ENCODE assay signal across 1 cellular context in the genomic region with DNA sequence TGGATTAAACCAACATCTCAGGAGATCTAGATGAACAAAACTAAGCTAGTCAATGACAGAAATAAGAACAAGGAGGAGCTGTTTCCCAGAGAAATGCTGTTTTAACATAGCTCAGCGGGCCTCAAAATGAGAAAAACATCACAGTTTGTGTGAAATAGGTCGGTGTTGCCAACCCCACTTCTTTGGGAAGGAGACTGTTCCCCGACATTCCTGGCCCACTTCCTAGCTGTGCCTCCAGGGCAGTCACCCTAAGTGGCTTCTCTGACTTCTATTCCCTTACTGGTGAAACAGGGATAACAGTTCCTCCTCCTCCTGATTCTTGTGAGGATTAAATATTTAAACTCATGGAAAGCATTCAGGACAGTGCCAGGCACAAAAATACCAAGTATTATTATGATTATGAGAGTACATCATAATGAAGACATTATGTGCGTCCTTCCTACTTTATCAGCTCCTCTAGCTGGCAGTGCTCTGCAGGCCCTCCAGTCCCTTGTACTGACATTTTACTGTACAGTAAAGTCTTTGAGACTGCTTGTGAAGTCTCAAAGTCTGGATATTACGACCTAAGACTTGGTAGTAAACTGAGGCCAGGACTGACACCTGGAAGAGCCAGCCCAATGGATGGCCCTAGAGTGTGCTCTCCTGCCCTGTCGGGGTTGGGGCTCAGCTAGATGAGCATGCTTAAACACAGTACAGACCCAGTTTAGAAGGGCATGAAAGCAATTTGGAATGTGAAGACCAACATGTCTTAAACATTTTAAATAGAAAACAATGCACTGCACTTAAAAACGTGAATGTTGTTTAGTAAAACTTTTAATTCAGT.
TF ChIP-seq lines count a peak whose summit lies in the region.

No MANE protein-coding gene starts in this region.

TF ChIP-seq in GM23338, 12 proteins besides CTCF, POLR2A, EP300 and RAD21 (continued from another document):
- TF ChIP-seq, protein P1, sequence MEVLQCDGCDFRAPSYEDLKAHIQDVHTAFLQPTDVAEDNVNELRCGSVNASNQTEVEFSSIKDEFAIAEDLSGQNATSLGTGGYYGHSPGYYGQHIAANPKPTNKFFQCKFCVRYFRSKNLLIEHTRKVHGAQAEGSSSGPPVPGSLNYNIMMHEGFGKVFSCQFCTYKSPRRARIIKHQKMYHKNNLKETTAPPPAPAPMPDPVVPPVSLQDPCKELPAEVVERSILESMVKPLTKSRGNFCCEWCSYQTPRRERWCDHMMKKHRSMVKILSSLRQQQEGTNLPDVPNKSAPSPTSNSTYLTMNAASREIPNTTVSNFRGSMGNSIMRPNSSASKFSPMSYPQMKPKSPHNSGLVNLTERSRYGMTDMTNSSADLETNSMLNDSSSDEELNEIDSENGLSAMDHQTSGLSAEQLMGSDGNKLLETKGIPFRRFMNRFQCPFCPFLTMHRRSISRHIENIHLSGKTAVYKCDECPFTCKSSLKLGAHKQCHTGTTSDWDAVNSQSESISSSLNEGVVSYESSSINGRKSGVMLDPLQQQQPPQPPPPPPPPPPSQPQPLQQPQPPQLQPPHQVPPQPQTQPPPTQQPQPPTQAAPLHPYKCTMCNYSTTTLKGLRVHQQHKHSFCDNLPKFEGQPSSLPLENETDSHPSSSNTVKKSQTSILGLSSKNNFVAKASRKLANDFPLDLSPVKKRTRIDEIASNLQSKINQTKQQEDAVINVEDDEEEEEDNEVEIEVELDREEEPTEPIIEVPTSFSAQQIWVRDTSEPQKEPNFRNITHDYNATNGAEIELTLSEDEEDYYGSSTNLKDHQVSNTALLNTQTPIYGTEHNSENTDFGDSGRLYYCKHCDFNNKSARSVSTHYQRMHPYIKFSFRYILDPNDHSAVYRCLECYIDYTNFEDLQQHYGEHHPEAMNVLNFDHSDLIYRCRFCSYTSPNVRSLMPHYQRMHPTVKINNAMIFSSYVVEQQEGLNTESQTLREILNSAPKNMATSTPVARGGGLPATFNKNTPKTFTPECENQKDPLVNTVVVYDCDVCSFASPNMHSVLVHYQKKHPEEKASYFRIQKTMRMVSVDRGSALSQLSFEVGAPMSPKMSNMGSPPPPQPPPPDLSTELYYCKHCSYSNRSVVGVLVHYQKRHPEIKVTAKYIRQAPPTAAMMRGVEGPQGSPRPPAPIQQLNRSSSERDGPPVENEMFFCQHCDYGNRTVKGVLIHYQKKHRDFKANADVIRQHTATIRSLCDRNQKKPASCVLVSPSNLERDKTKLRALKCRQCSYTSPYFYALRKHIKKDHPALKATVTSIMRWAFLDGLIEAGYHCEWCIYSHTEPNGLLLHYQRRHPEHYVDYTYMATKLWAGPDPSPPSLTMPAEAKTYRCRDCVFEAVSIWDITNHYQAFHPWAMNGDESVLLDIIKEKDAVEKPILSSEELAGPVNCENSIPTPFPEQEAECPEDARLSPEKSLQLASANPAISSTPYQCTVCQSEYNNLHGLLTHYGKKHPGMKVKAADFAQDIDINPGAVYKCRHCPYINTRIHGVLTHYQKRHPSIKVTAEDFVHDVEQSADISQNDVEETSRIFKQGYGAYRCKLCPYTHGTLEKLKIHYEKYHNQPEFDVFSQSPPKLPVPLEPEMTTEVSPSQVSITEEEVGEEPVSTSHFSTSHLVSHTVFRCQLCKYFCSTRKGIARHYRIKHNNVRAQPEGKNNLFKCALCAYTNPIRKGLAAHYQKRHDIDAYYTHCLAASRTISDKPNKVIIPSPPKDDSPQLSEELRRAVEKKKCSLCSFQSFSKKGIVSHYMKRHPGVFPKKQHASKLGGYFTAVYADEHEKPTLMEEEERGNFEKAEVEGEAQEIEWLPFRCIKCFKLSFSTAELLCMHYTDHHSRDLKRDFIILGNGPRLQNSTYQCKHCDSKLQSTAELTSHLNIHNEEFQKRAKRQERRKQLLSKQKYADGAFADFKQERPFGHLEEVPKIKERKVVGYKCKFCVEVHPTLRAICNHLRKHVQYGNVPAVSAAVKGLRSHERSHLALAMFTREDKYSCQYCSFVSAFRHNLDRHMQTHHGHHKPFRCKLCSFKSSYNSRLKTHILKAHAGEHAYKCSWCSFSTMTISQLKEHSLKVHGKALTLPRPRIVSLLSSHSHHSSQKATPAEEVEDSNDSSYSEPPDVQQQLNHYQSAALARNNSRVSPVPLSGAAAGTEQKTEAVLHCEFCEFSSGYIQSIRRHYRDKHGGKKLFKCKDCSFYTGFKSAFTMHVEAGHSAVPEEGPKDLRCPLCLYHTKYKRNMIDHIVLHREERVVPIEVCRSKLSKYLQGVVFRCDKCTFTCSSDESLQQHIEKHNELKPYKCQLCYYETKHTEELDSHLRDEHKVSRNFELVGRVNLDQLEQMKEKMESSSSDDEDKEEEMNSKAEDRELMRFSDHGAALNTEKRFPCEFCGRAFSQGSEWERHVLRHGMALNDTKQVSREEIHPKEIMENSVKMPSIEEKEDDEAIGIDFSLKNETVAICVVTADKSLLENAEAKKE (CRISPR knock-in tag; IDR thresholded peaks at IDR 0.05) = no peak
- TF ChIP-seq NANOG (IDR thresholded peaks at IDR 0.05; ENCODE audit: borderline replicate concordance) (no peak), EZH2 (IDR thresholded peaks at IDR 0.05; ENCODE audit: low read depth, unreplicated experiment) (no peak), STAT1 (IDR thresholded peaks at IDR 0.05; ENCODE audit: unreplicated experiment) (no peak), ZNF331 (CRISPR knock-in tag; IDR thresholded peaks at IDR 0.05; ENCODE audit: low read depth) (no peak), EZH2phosphoT487 (IDR thresholded peaks at IDR 0.05; ENCODE audit: unreplicated experiment) (no peak), JUNB (IDR thresholded peaks at IDR 0.05; ENCODE audit: unreplicated experiment) (no peak)
- TF ChIP-seq, protein P2, sequence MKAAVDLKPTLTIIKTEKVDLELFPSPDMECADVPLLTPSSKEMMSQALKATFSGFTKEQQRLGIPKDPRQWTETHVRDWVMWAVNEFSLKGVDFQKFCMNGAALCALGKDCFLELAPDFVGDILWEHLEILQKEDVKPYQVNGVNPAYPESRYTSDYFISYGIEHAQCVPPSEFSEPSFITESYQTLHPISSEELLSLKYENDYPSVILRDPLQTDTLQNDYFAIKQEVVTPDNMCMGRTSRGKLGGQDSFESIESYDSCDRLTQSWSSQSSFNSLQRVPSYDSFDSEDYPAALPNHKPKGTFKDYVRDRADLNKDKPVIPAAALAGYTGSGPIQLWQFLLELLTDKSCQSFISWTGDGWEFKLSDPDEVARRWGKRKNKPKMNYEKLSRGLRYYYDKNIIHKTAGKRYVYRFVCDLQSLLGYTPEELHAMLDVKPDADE (IDR thresholded peaks at IDR 0.05) = no peak
TF ChIP-seq in GM23338: peak in this region for 0.
